In the genomic region with DNA sequence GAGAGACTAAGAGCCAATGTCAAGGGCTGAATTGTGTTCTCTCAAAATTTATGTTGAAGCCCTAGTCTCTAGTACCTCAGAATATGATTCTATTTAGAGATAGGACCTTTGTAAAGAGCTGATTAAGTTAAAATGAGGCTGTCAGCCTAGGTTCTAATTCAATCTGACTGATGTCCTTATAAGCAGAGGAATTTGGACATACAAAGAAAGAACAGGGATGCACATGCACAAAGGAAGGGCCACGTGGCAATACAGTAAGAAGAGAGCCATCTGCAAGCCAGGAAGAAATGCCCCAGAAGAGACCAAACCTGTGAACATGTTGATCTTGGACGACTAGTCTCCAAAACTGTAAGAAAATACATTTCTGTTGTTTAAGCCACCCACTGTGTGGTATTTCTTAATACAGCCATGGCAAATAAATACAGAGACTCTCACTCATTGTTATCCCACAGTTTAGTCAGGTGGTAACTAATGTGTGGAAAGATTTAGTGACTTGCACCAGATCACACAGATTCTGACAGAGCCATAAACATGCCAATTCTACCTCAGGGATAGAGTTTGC, we compare ENCODE assay signal across 1 cellular context.
TF ChIP-seq lines count a peak whose summit lies in the region.

No MANE protein-coding gene starts in this region.

TF ChIP-seq in GM23338, 12 proteins besides CTCF, POLR2A, EP300 and RAD21 (continued from another document):
- TF ChIP-seq EZH2phosphoT487 (IDR thresholded peaks at IDR 0.05; ENCODE audit: unreplicated experiment): no peak
